8 cellular contexts compared by ENCODE assay signal in the genomic region with DNA sequence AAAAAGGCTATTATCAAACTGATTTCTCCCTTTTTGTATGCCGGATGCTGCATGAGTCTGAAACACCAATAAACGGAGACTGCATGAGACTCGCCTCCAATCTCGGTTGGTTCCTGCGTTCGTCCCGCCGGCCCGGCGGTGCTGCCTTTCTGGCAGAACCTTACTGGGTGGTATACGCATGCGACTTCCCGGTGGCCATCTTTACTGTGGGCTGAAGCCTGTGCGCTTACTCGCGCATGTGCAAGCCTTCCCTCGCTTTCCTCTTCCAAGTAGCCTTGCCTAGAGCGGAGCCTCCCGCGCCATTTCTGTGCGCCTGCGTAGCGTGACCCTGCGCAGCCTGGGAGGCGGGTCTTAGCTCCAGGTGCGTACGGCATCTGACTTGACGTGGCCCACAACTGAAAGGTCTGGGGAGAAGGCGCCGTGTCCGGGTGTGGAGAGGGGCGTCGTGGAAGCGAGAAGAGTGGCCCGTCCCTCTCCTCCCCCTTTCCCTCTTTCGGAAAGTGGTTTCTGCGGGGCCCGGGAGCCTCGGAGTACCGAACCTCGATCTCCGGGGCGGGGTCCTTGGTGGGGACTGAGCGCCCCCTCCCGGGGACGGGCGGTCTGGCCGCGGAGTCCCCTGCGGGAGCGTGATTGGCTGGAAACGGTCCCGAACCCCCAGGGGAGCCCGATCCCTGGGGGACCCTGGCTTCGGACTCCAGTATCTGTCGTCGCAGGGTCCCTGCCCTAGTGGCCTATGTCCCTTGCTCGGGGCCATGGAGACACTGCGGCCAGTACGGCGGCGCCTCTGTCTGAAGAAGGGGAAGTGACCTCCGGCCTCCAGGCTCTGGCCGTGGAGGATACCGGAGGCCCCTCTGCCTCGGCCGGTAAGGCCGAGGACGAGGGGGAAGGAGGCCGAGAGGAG. TPM values are rescaled to one million over a fixed set of nuclear protein-coding genes. Genes with fewer than 3 reads are reported as not detected.
DNase-seq lines count a peak whose midpoint lies in the region; ATAC-seq and TF ChIP-seq lines count a peak whose summit lies in the region.

A gene (plus strand): TSS at position 360 of the 901 bp plus-strand sequence. CDS start 374 bp downstream, at position 734.

- WGBS in transverse colon (ENCODE audit: low coverage in 1 of 2), 2 donors = 0% methylated on average over 2 to 64 of the region's 70 CpGs

- H3K4me2 ChIP-seq in SU-DHL-6 (ENCODE audit: low read depth, low read length, poor library complexity, severe bottlenecking) (peak within 1 kb of the TSS; percentile 69), parathyroid adenoma (ENCODE audit: low read length) (peak within 1 kb of the TSS; percentile 89)

- TF ChIP-seq CTCF in GM12864 (IDR thresholded peaks at IDR 0.05; ENCODE audit: low read depth, low read length, missing control alignments) (peak; percentile 94), SU-DHL-6 (IDR thresholded peaks at IDR 0.05; ENCODE audit: insufficient read depth, low read length, poor library complexity, severe bottlenecking) (peak; percentile 91), parathyroid adenoma (IDR thresholded peaks at IDR 0.05) (peak; percentile 93), transverse colon (IDR thresholded peaks at IDR 0.05) (peak; percentile 80 to 95 (median 92))

- no peaks in the 10 kb centered on the region for H3K9me2 ChIP-seq in SU-DHL-6 (replicated peaks; ENCODE audit: insufficient read depth, low read length)

- peak; percentile 81 for TF ChIP-seq POLR2A in transverse colon (IDR thresholded peaks at IDR 0.05)

- H3K9me3 ChIP-seq in SU-DHL-6 (ENCODE audit: insufficient read depth, low read length) (no peaks in the 10 kb centered on the region), parathyroid adenoma (ENCODE audit: control insufficient read depth, low read length) (no peaks in the 10 kb centered on the region), transverse colon (no peaks in the 10 kb centered on the region)

- peak within 1 kb of the TSS; percentile 64 for H3K27ac ChIP-seq in SU-DHL-6 (ENCODE audit: low read depth, low read length)
- H3K27ac ChIP-seq in parathyroid adenoma = peak within 1 kb of the TSS; percentile 95
- peak within 1 kb of the TSS; percentile 93 to 98 (median 96) for H3K27ac ChIP-seq in transverse colon

- peak within 1 kb of the TSS; percentile 89 for H3K4me3 ChIP-seq in GM12864 (ENCODE audit: low read depth, low read length)
- peak within 1 kb of the TSS; percentile 74 for H3K4me3 ChIP-seq in SU-DHL-6 (ENCODE audit: insufficient read depth, low read length, poor library complexity, severe bottlenecking)
- peak within 1 kb of the TSS; percentile 89 for H3K4me3 ChIP-seq in parathyroid adenoma (ENCODE audit: low read depth, low read length)
- H3K4me3 ChIP-seq in transverse colon = peak within 1 kb of the TSS; percentile 58 to 79 (median 70)

- ATAC-seq in HG02642 (IDR thresholded peaks at IDR 0.05; ENCODE audit: poor library complexity, unreplicated experiment) (peak; percentile 67), Right ventricle myocardium superior (ENCODE audit: poor library complexity) (peak; percentile 82)

- H2AFZ ChIP-seq in SU-DHL-6 (ENCODE audit: low read depth, low read length, severe bottlenecking) (peak within 1 kb of the TSS; percentile 68), parathyroid adenoma (peak within 1 kb of the TSS; percentile 96)

- H3K36me3 ChIP-seq in SU-DHL-6 (ENCODE audit: low read length) = 0 out of 2 replicates have a peak, but pooled peaks cover 2% of the 10 kb centered on the region
- H3K36me3 ChIP-seq in parathyroid adenoma (ENCODE audit: control insufficient read depth, insufficient read depth, low read length) = no peaks in the 10 kb centered on the region
- H3K36me3 ChIP-seq in transverse colon = peaks cover 0 to 13% (median 0%) of the 10 kb centered on the region in 4 donors

- intact Hi-C loops in Right ventricle myocardium superior (cut with DNase I) = loop anchor here (10.0 kb wide), 1 partner anchor 179 kb away; a partner anchor contains a TSS
- intact Hi-C loops in transverse colon (cut with DNase I; ENCODE audit: low total_unique reads) = loop anchor here (1.0 kb wide), 1 partner anchor 26 kb away; a partner anchor contains a TSS

- H3F3A ChIP-seq in SU-DHL-6 (ENCODE audit: insufficient read depth) = peaks cover 8% of the 10 kb centered on the region

- H3K79me2 ChIP-seq in SU-DHL-6 (ENCODE audit: insufficient read depth, low read length) (peaks cover 21% of the 10 kb centered on the region), parathyroid adenoma (peaks cover 17% of the 10 kb centered on the region)

- TF ChIP-seq EP300 in transverse colon (IDR thresholded peaks at IDR 0.05; ENCODE audit: low read depth) = no peak

- H3K4me1 ChIP-seq in parathyroid adenoma (peaks cover 13% of the 10 kb centered on the region), transverse colon (peaks cover 40 to 79% (median 72%) of the 10 kb centered on the region in 4 donors)

- DNase-seq in GM12864 (ENCODE audit: low read depth) (peak; percentile 99), NCI-H1105 treated with DMSO at 0.1 percent for 48 hours (lab: John Stamatoyannopoulos, UW) (peak; percentile 99), Right ventricle myocardium superior (peak; percentile 99), transverse colon (peak; percentile 99)
- peak; percentile 94 for DNase-seq in activated naive CD8-positive, alpha-beta T cell treated with anti-CD3 and anti-CD28 coated beads, Interleukin-2, amount 50 U/mL, for 16 hours (ENCODE audit: low read depth, low spot score)

- H3K9ac ChIP-seq in SU-DHL-6 (ENCODE audit: low read length) (peak within 1 kb of the TSS; percentile 91), parathyroid adenoma (peak within 1 kb of the TSS; percentile 47)

- H4K20me1 ChIP-seq in SU-DHL-6 (ENCODE audit: low read depth, low read length) = no peaks in the 10 kb centered on the region

- H3K27me3 ChIP-seq in SU-DHL-6 (ENCODE audit: low read length) = no peaks in the 10 kb centered on the region
- H3K27me3 ChIP-seq in parathyroid adenoma (ENCODE audit: control insufficient read depth, insufficient read depth, low read length) = no peaks in the 10 kb centered on the region
- no peaks in the 10 kb centered on the region for H3K27me3 ChIP-seq in transverse colon

- in situ Hi-C loops in transverse colon (cut with MboI; ENCODE audit: low pct_ligation_motif_present in 1 of 4, low pct_unique_long_range_greater_than_20kb in 1 of 4, low sequenced_read_pairs in 3 of 4) = no loop called here

RNA-seq across cellular contexts. Expression of the gene that starts here (rescaled TPM):
- 14.7 TPM for total RNA-seq in Right ventricle myocardium superior
- 10 to 100 TPM; 28.8 to 47.5 (median 32.3) TPM for total RNA-seq in transverse colon

Comparison
In these comparisons a context has a peak if more than half of its experiments do, and no peak if none do; other contexts are left out.
1. Peak in every context shown above with its lines: DNase-seq, ATAC-seq, H3K4me3 ChIP-seq and H3K27ac ChIP-seq.